Comparison of ENCODE assay signal across 20 cellular contexts in genomic region chr7:16694806-16695205, GRCh38.
"Had no signal": no experiment of that assay in that cellular context is flagged by ENCODE, and none has a peak within 500 bp of the region (broad histone marks: within the 10 kb centered on the region; RNA-seq: fewer than 3 reads in every experiment).

No MANE protein-coding gene starts in this region.

- DNase-seq: activated CD4-positive, alpha-beta memory T cell treated with anti-CD3 and anti-CD28 coated beads for 36 hours; activated CD4-positive, alpha-beta T cell treated with anti-CD3 and anti-CD28 coated beads, Interleukin-2, amount 10 ng/mL, durations not matched to agents 7 days and 5 days; activated CD4-positive, CD25-positive, alpha-beta regulatory T cell; activated CD8-positive, alpha-beta memory T cell treated with anti-CD3 and anti-CD28 coated beads, Interleukin-2, amount 50 U/mL, for 4 hours; activated gamma-delta T cell treated with Interleukin-2 at 50 U/mL for 16 hours; activated naive CD4-positive, alpha-beta T cell treated with anti-CD3 and anti-CD28 coated beads, Interleukin-2, amount 50 U/mL, for 16 hours; activated T-cell treated with anti-CD3 and anti-CD28 coated beads, Interleukin-2, amount 50 U/mL, for 72 hours; MM.1S; NCI-H1436; NCI-H2029 treated with DMSO at 0.1 percent for 48 hours; NCI-H345; NCI-H510A; NCI-H526 treated with DMSO at 0.1 percent for 48 hours; Right ventricle myocardium superior; RPMI8226; SJCRH30; SK-N-SH; T-helper 1 cell had no signal

- H3K9ac ChIP-seq: SK-N-SH had no signal

- H3K9me3 Mint-ChIP-seq: activated CD4-positive, alpha-beta memory T cell treated with anti-CD3 and anti-CD28 coated beads for 36 hours; activated CD4-positive, alpha-beta T cell treated with anti-CD3 and anti-CD28 coated beads, Interleukin-2, amount 10 ng/mL, durations not matched to agents 7 days and 5 days; activated T-cell treated with anti-CD3 and anti-CD28 coated beads, Interleukin-2, amount 50 U/mL, for 72 hours; activated T-helper 2 cell treated with anti-CD3 and anti-CD28 coated beads, Interferon-gamma antibody, Interleukin-2, Interleukin-4, amounts not matched to agents 10 μg/mL and 5 μg/mL and 100 μg/mL, durations not matched to agents 14 hours and 24 hours and 36 hours had no signal

- ATAC-seq: activated T-cell treated with anti-CD3 and anti-CD28 coated beads, Interleukin-2, amount 50 U/mL, for 72 hours had no signal

- H3K27me3 ChIP-seq: SJCRH30 had no signal

- H3K4me1 Mint-ChIP-seq: activated CD4-positive, alpha-beta T cell treated with anti-CD3 and anti-CD28 coated beads, Interleukin-2, amount 10 ng/mL, durations not matched to agents 7 days and 5 days had no signal

- H3K9me3 ChIP-seq: SJCRH30, SK-N-SH had no signal

- H3K27me3 Mint-ChIP-seq: activated CD4-positive, alpha-beta memory T cell treated with anti-CD3 and anti-CD28 coated beads for 36 hours; activated CD4-positive, alpha-beta T cell treated with anti-CD3 and anti-CD28 coated beads, Interleukin-2, amount 10 ng/mL, durations not matched to agents 7 days and 5 days had no signal

- H3K4me1 ChIP-seq: SJCRH30 had no signal

- H3K4me2 ChIP-seq: SK-N-SH had no signal

- H3K27ac ChIP-seq: SJCRH30, VCaP had no signal

- H3K4me3 Mint-ChIP-seq: activated CD4-positive, alpha-beta memory T cell treated with anti-CD3 and anti-CD28 coated beads for 36 hours; activated CD4-positive, alpha-beta T cell treated with anti-CD3 and anti-CD28 coated beads, Interleukin-2, amount 10 ng/mL, durations not matched to agents 7 days and 5 days; activated T-cell treated with anti-CD3 and anti-CD28 coated beads, Interleukin-2, amount 50 U/mL, for 72 hours had no signal

- H3K27ac Mint-ChIP-seq: activated CD4-positive, alpha-beta memory T cell treated with anti-CD3 and anti-CD28 coated beads for 36 hours; activated CD4-positive, alpha-beta T cell treated with anti-CD3 and anti-CD28 coated beads, Interleukin-2, amount 10 ng/mL, durations not matched to agents 7 days and 5 days; activated T-cell treated with anti-CD3 and anti-CD28 coated beads, Interleukin-2, amount 50 U/mL, for 72 hours; activated T-helper 2 cell treated with anti-CD3 and anti-CD28 coated beads, Interferon-gamma antibody, Interleukin-2, Interleukin-4, amounts not matched to agents 10 μg/mL and 5 μg/mL and 100 μg/mL, durations not matched to agents 14 hours and 24 hours and 36 hours had no signal

- H3K4me3 ChIP-seq: SJCRH30 had no signal
